Comparison of ENCODE assay signal across 1 cellular context in genomic region chr20:51616060-51616459, GRCh38.
TF ChIP-seq lines count a peak whose summit lies in the region.

No MANE protein-coding gene starts in this region.

TF ChIP-seq in HepG2, 621 proteins besides CTCF, POLR2A, EP300 and RAD21 (continued from another document):
- TF ChIP-seq, protein P1, sequence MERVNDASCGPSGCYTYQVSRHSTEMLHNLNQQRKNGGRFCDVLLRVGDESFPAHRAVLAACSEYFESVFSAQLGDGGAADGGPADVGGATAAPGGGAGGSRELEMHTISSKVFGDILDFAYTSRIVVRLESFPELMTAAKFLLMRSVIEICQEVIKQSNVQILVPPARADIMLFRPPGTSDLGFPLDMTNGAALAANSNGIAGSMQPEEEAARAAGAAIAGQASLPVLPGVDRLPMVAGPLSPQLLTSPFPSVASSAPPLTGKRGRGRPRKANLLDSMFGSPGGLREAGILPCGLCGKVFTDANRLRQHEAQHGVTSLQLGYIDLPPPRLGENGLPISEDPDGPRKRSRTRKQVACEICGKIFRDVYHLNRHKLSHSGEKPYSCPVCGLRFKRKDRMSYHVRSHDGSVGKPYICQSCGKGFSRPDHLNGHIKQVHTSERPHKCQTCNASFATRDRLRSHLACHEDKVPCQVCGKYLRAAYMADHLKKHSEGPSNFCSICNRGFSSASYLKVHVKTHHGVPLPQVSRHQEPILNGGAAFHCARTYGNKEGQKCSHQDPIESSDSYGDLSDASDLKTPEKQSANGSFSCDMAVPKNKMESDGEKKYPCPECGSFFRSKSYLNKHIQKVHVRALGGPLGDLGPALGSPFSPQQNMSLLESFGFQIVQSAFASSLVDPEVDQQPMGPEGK (CRISPR knock-in tag; IDR thresholded peaks at IDR 0.05), result no peak
- TF ChIP-seq FOXK2 (IDR thresholded peaks at IDR 0.05) (no peak), ARID3A (IDR thresholded peaks at IDR 0.05; ENCODE audit: low read depth, low read length) (no peak), ATF1 (CRISPR knock-in tag; IDR thresholded peaks at IDR 0.05) (no peak), HMG20B (CRISPR knock-in tag; conservative IDR thresholded peaks at IDR 0.05) (no peak), ZNF235 (CRISPR knock-in tag; IDR thresholded peaks at IDR 0.05; ENCODE audit: borderline replicate concordance) (no peak)
TF ChIP-seq in HepG2: peak in this region for 2.
